8 cellular contexts compared by ENCODE assay signal in genomic region chr11:119357069-119357468, GRCh38. TPM values are rescaled to one million over a fixed set of nuclear protein-coding genes. Genes with fewer than 3 reads are reported as not detected.
DNase-seq lines count a peak whose midpoint lies in the region; ATAC-seq and TF ChIP-seq lines count a peak whose summit lies in the region.

No MANE protein-coding gene starts in this region.

- peak overlapping the region; percentile 73 for H3K4me3 Mint-ChIP-seq in CD4-positive, alpha-beta T cell

- POLR2A ChIA-PET in CD4-positive, alpha-beta T cell (lab: Charles Lee), result interaction anchor here (0.9 kb wide), 1 partner anchor 442 kb away, joined by 3 read pairs; no protein-coding TSS in a partner anchor

- TF ChIP-seq POLR2A in prostate gland (IDR thresholded peaks at IDR 0.05), result no peak

- WGBS in prostate gland, result 46% methylated on average over 12 of the region's 13 CpGs

- H3K9ac ChIP-seq in SU-DHL-6 (ENCODE audit: low read length), result 0 out of 2 replicates have a peak overlapping the region, but pooled peaks have one; percentile 62

- no peaks in the 10 kb centered on the region for H3K36me3 ChIP-seq in SU-DHL-6 (ENCODE audit: low read length)
- no peaks in the 10 kb centered on the region for H3K36me3 ChIP-seq in prostate gland

- H3K4me3 ChIP-seq in SU-DHL-6 (ENCODE audit: insufficient read depth, low read length, poor library complexity, severe bottlenecking), result no peak overlapping the region
- peak overlapping the region; percentile 67 for H3K4me3 ChIP-seq in fibroblast of the aortic adventitia (ENCODE audit: low read depth, low read length)
- H3K4me3 ChIP-seq in prostate gland, result peak overlapping the region; percentile 22 to 29

- no peak for DNase-seq in CD4-positive, alpha-beta T cell
- no peak for DNase-seq in fibroblast of the aortic adventitia (ENCODE audit: low read depth)
- DNase-seq in prostate gland (ENCODE audit: low spot score), result no peak
- DNase-seq in hypothalamus (lab: John Stamatoyannopoulos, UW), result no peak
- no peak for DNase-seq in NCI-H526 treated with DMSO at 0.1 percent for 48 hours (lab: John Stamatoyannopoulos, UW)
- DNase-seq in NOMO-1 treated with DMSO at 0.1 percent for 48 hours (lab: John Stamatoyannopoulos, UW; ENCODE audit: unreplicated experiment), result no peak

- intact Hi-C loops in CD4-positive, alpha-beta T cell (cut with DNase I, micrococcal nuclease), result loop anchor here in 1 of 2 experiments (5.0 to 10.0 kb wide), 2 partner anchors 378 to 750 kb away; no protein-coding TSS in a partner anchor
- intact Hi-C loops in prostate gland (cut with DNase I), result loop anchor here (2.0 to 10.0 kb wide), 3 partner anchors 18 to 368 kb away; partner anchors contain the start of gene NECTIN1

- H3K27ac Mint-ChIP-seq in CD4-positive, alpha-beta T cell, result no peak overlapping the region

- H3K27ac ChIP-seq in CD4-positive, alpha-beta T cell (ENCODE audit: low read depth, low read length), result no peak overlapping the region
- H3K27ac ChIP-seq in SU-DHL-6 (ENCODE audit: low read depth, low read length), result no peak overlapping the region
- H3K27ac ChIP-seq in prostate gland, result peak overlapping the region; percentile 33 to 54

- no peaks in the 10 kb centered on the region for H3K36me3 Mint-ChIP-seq in CD4-positive, alpha-beta T cell (ENCODE audit: low read depth)

- H3K9me3 ChIP-seq in CD4-positive, alpha-beta T cell (ENCODE audit: control insufficient read depth, low read length), result no peaks in the 10 kb centered on the region
- H3K9me3 ChIP-seq in SU-DHL-6 (ENCODE audit: insufficient read depth, low read length) (no peaks in the 10 kb centered on the region), prostate gland (no peaks in the 10 kb centered on the region)

- no peaks in the 10 kb centered on the region for H4K20me1 ChIP-seq in SU-DHL-6 (ENCODE audit: low read depth, low read length)

- H3K4me1 ChIP-seq in prostate gland (replicated peaks), result no peaks in the 10 kb centered on the region

- H2AFZ ChIP-seq in SU-DHL-6 (ENCODE audit: low read depth, low read length, severe bottlenecking), result no peak overlapping the region

- peaks cover 12% of the 10 kb centered on the region for H3K27me3 ChIP-seq in CD4-positive, alpha-beta T cell (ENCODE audit: control insufficient read depth, insufficient read depth, low read length)
- H3K27me3 ChIP-seq in SU-DHL-6 (ENCODE audit: low read length) (no peaks in the 10 kb centered on the region), prostate gland (replicated peaks; ENCODE audit: insufficient read depth) (no peaks in the 10 kb centered on the region)

- H3K9me2 ChIP-seq in SU-DHL-6 (replicated peaks; ENCODE audit: insufficient read depth, low read length), result no peaks in the 10 kb centered on the region

- no peaks in the 10 kb centered on the region for H3K79me2 ChIP-seq in SU-DHL-6 (ENCODE audit: insufficient read depth, low read length)

- peaks cover 5% of the 10 kb centered on the region for H3K4me1 Mint-ChIP-seq in CD4-positive, alpha-beta T cell (ENCODE audit: low read depth)

- H3K4me2 ChIP-seq in SU-DHL-6 (ENCODE audit: low read depth, low read length, poor library complexity, severe bottlenecking), result peak overlapping the region; percentile 89

- H3F3A ChIP-seq in SU-DHL-6 (ENCODE audit: insufficient read depth), result no peaks in the 10 kb centered on the region

- no peaks in the 10 kb centered on the region for H3K9me3 Mint-ChIP-seq in CD4-positive, alpha-beta T cell

- no peak for TF ChIP-seq CTCF in CD4-positive, alpha-beta T cell (IDR thresholded peaks at IDR 0.05)
- TF ChIP-seq CTCF in SU-DHL-6 (IDR thresholded peaks at IDR 0.05; ENCODE audit: insufficient read depth, low read length, poor library complexity, severe bottlenecking) (no peak), fibroblast of the aortic adventitia (IDR thresholded peaks at IDR 0.05; ENCODE audit: insufficient read depth, low read length) (no peak), prostate gland (IDR thresholded peaks at IDR 0.05) (no peak)

- no peak for ATAC-seq in CD4-positive, alpha-beta T cell (ENCODE audit: poor library complexity)
- ATAC-seq in GM21447 (IDR thresholded peaks at IDR 0.05; ENCODE audit: unreplicated experiment), result no peak

- H3K27me3 Mint-ChIP-seq in CD4-positive, alpha-beta T cell, result peaks cover 39% of the 10 kb centered on the region

- CTCF ChIA-PET in CD4-positive, alpha-beta T cell (lab: Charles Lee), result interaction anchor here (0.9 to 2.9 kb wide), 12 partner anchors 8 to 120 kb away, joined by 3 to 66 read pairs (median 14); partner anchors contain the start of genes C1QTNF5 and USP2

RNA-seq across cellular contexts. Expression of gene MFRP, which starts 10.6 kb away (rescaled TPM):
- total RNA-seq in CD4-positive, alpha-beta T cell, result not detected
- total RNA-seq in fibroblast of the aortic adventitia (ENCODE audit: low replicate concordance), result 0.08 TPM in 1 of 2 replicates, not detected in the other
- total RNA-seq in prostate gland, result not detected

RNA-seq across cellular contexts. Expression of gene C1QTNF5, which starts 16.4 kb away (rescaled TPM):
- not detected for total RNA-seq in CD4-positive, alpha-beta T cell
- 5.3 and 90.8 TPM in 2 replicates for total RNA-seq in fibroblast of the aortic adventitia (ENCODE audit: low replicate concordance)
- 10 to 100 TPM; 15.3 to 20.2 TPM for total RNA-seq in prostate gland

RNA-seq across cellular contexts. Expression of gene RNF26, which starts 22.7 kb away (rescaled TPM):
- 10 to 100 TPM; 18.3 to 20.5 TPM for total RNA-seq in CD4-positive, alpha-beta T cell
- total RNA-seq in fibroblast of the aortic adventitia (ENCODE audit: low replicate concordance) (4.7 and 7.1 TPM in 2 replicates), prostate gland (10 to 100 TPM; 17.6 to 34.2 TPM)

RNA-seq across cellular contexts. Expression of gene USP2, which starts 24.4 kb away (rescaled TPM):
- 1 to 10 TPM; 2.0 to 2.6 TPM for total RNA-seq in CD4-positive, alpha-beta T cell
- total RNA-seq in fibroblast of the aortic adventitia (ENCODE audit: low replicate concordance) (0.36 TPM in 1 of 2 replicates, not detected in the other), prostate gland (10 to 100 TPM in 1 of 2 donors, 1 to 10 TPM in 1; 2.3 to 10.8 TPM)

RNA-seq across cellular contexts. Expression of gene MCAM, which starts 40.1 kb away (rescaled TPM):
- total RNA-seq in CD4-positive, alpha-beta T cell, result 10 to 100 TPM; 16.0 to 16.5 TPM
- total RNA-seq in fibroblast of the aortic adventitia (ENCODE audit: low replicate concordance), result 2.2 and 52.1 TPM in 2 replicates
- 100 to 1,000 TPM; 156 to 292 TPM for total RNA-seq in prostate gland

Comparison
In these comparisons a context has a peak if more than half of its experiments do, and no peak if none do; other contexts are left out.
1. H3K27ac ChIP-seq: peak in prostate gland (2 of 2); none in CD4-positive, alpha-beta T cell (single experiment) and SU-DHL-6 (single experiment).